In the genomic region with DNA sequence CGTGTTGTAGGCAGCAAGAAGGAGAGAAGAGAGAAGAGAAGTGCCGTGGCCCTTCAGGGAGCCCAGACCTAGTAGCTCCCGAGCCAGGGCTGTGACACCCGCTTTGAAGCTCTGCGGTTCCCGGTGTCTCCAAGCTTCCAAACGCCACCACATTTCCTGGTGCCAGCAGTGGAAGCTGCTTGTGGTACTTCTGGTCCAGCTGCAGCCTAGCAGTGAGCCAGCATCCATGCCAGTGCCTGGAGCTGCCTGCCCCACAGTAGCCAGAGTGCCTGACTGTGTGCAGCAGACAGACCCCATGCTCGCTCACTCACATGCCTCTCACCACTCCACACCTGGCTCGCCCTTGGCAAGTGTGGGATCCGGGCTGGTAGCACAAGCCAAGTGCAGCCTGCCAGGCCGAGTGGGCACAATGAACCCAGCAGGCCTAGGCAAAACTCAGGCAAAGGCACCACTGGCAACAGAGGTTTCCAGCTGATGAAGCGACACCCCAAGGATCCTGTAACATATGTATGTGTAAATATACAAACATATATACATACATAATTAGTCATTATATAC, we compare ENCODE assay signal across 17 cellular contexts.
A peak's percentile ranks its signal among the peaks of the same experiment; 100 is the strongest.
DNase-seq lines count a peak whose midpoint lies in the region; ATAC-seq, FAIRE-seq and TF ChIP-seq lines count a peak whose summit lies in the region.
"Had no signal": no experiment of that assay in that cellular context is flagged by ENCODE, and none has a peak within 500 bp of the region (broad histone marks: within the 10 kb centered on the region; RNA-seq: fewer than 3 reads in every experiment).

No MANE protein-coding gene starts in this region.

- H4K91ac ChIP-seq in neuronal stem cell (ENCODE audit: low read depth, low read length, poor library complexity), result no peak overlapping the region

- no peak overlapping the region for H3K27ac ChIP-seq in GM12878 (ENCODE audit: control insufficient read depth, insufficient read depth)
- no peak overlapping the region for H3K27ac ChIP-seq in endodermal cell (ENCODE audit: low read depth, low read length)
- no peak overlapping the region for H3K27ac ChIP-seq in neuronal stem cell (replicated peaks; ENCODE audit: low read length)
- H3K27ac ChIP-seq in HepG2 (ENCODE audit: extremely low read length, insufficient read depth, low read length), result no peak overlapping the region
- H3K27ac ChIP-seq: A549, BLaER1 had no signal

- no peaks in the 10 kb centered on the region for H3K79me1 ChIP-seq in neuronal stem cell (ENCODE audit: low read depth, low read length)

- no peak for TF ChIP-seq RAD21 in GM12878 (IDR thresholded peaks at IDR 0.05; ENCODE audit: insufficient read depth, low read depth, low read length)
- no peak for TF ChIP-seq RAD21 in HepG2 (CRISPR knock-in tag; IDR thresholded peaks at IDR 0.05)

- H3K4me1 ChIP-seq in GM12878 (ENCODE audit: control insufficient read depth, insufficient read depth, low read length) (no peaks in the 10 kb centered on the region), endodermal cell (ENCODE audit: control insufficient read depth, insufficient read depth, low read length) (no peaks in the 10 kb centered on the region), neuronal stem cell (ENCODE audit: control insufficient read depth in 2 of 2, insufficient read depth in 1 of 2, low read depth in 1 of 2, low read length in 2 of 2) (peaks cover 0 to 2% of the 10 kb centered on the region in 2 donors), HepG2 (ENCODE audit: insufficient read depth, low read length) (no peaks in the 10 kb centered on the region)
- H3K4me1 ChIP-seq: BLaER1 had no signal

- H3K4me2 ChIP-seq in GM12878 (ENCODE audit: control insufficient read depth, insufficient read depth) (no peak overlapping the region), neuronal stem cell (ENCODE audit: insufficient read depth, low read length, poor library complexity, severe bottlenecking) (no peak overlapping the region), HepG2 (ENCODE audit: low read depth, low read length) (no peak overlapping the region)
- H3K4me2 ChIP-seq: A549, BLaER1 had no signal

- no peaks in the 10 kb centered on the region for H3K9me3 ChIP-seq in GM12878 (replicated peaks; ENCODE audit: control insufficient read depth, insufficient read depth, low read length)
- H3K9me3 ChIP-seq in endodermal cell (ENCODE audit: control insufficient read depth, low read length), result no peaks in the 10 kb centered on the region
- H3K9me3 ChIP-seq in neuronal stem cell (replicated peaks in 1 of 2; ENCODE audit: control insufficient read depth in 2 of 2, insufficient read depth in 1 of 2, low read depth in 1 of 2, low read length in 2 of 2), result no peaks in the 10 kb centered on the region
- H3K9me3 ChIP-seq in HepG2 (ENCODE audit: low read length), result no peaks in the 10 kb centered on the region
- H3K9me3 ChIP-seq: A549 had no signal

- H3K14ac ChIP-seq in neuronal stem cell (ENCODE audit: low read length), result peak overlapping the region; percentile 63

- peak; percentile 19; the same call in 1 of the 3 replicates for ATAC-seq in GM12878
- ATAC-seq in HG03097 (IDR thresholded peaks at IDR 0.05; ENCODE audit: low FRiP score, unreplicated experiment), result no peak
- no peak for ATAC-seq in HepG2
- ATAC-seq: A549 had no signal

- peaks cover 3% of the 10 kb centered on the region for H3K36me3 Mint-ChIP-seq in endodermal cell (ENCODE audit: low read depth)
- H3K36me3 Mint-ChIP-seq: CD14-positive monocyte had no signal

- H3K9ac ChIP-seq in GM12878 (ENCODE audit: control insufficient read depth, insufficient read depth, low read length) (no peak overlapping the region), endodermal cell (ENCODE audit: extremely low read depth, low read length, poor library complexity, severe bottlenecking) (no peak overlapping the region), neuronal stem cell (ENCODE audit: low read depth, low read length, poor library complexity) (peak overlapping the region; percentile 67), HepG2 (ENCODE audit: insufficient read depth, low read depth, low read length) (no peak overlapping the region)
- H3K9ac ChIP-seq: BLaER1 had no signal

- WGBS in GM12878 (ENCODE audit: insufficient coverage, insufficient replicate concordance, low lambda C conversion rate, missing lambda C conversion rate), result 67% methylated on average over 12 of the region's 12 CpGs
- 90 to 100% methylated on average over 1 to 11 of the region's 12 CpGs for WGBS in endodermal cell (ENCODE audit: insufficient coverage in 1 of 2, insufficient read length in 1 of 2), 2 experiments
- WGBS in neuronal stem cell (ENCODE audit: extremely low coverage in 2 of 2, insufficient read length in 2 of 2, insufficient replicate concordance in 1 of 2), 2 donors, result no CpG with 5 or more reads among the region's 12 CpGs
- 83% methylated on average over 12 of the region's 12 CpGs for WGBS in HepG2 (ENCODE audit: low lambda C conversion rate)

- H3K23ac ChIP-seq in neuronal stem cell (ENCODE audit: low read depth, low read length, poor library complexity), result peak overlapping the region; percentile 93

- RAD21 ChIA-PET in GM12878 (lab: Charles Lee; ENCODE audit: unreplicated experiment), result no interaction called here

- H3K27me3 ChIP-seq in GM12878 (replicated peaks in 1 of 2; ENCODE audit: control insufficient read depth in 2 of 2, insufficient read depth in 2 of 2, low read length in 1 of 2) (no peaks in the 10 kb centered on the region), endodermal cell (ENCODE audit: control insufficient read depth, insufficient read depth, low read length, poor library complexity, severe bottlenecking) (no peaks in the 10 kb centered on the region), neuronal stem cell (ENCODE audit: control insufficient read depth in 3 of 3, insufficient read depth in 3 of 3, low read depth in 1 of 3, low read length in 3 of 3) (no peaks in the 10 kb centered on the region), HepG2 (ENCODE audit: control insufficient read depth in 1 of 2, insufficient read depth in 2 of 2, low read length in 2 of 2) (no peaks in the 10 kb centered on the region)
- H3K27me3 ChIP-seq: BLaER1 had no signal

- CTCF ChIA-PET in GM12878 (lab: Yijun Ruan, JAX), result no interaction called here
- CTCF ChIA-PET in HepG2 (lab: Yijun Ruan, JAX; ENCODE audit: low intra/inter-chr PET ratio, low total read pairs), result no interaction called here

- no peak overlapping the region for H3K4ac ChIP-seq in neuronal stem cell (ENCODE audit: low read length)

- H3K4me1 Mint-ChIP-seq in endodermal cell, result peaks cover 1% of the 10 kb centered on the region
- H3K4me1 Mint-ChIP-seq: CD14-positive monocyte; CD4-positive, alpha-beta memory T cell had no signal

- no peak overlapping the region for H2AK5ac ChIP-seq in neuronal stem cell (ENCODE audit: low read depth, low read length)

- H4K20me1 ChIP-seq in GM12878 (ENCODE audit: control insufficient read depth, insufficient read depth), result no peaks in the 10 kb centered on the region
- no peaks in the 10 kb centered on the region for H4K20me1 ChIP-seq in HepG2 (ENCODE audit: insufficient read depth, low read length)
- H4K20me1 ChIP-seq: BLaER1 had no signal

- H3K4me3 Mint-ChIP-seq in endodermal cell, result no peak overlapping the region
- H3K4me3 Mint-ChIP-seq: CD14-positive monocyte; CD4-positive, alpha-beta memory T cell had no signal

- no peaks in the 10 kb centered on the region for H3K27me3 Mint-ChIP-seq in endodermal cell (ENCODE audit: insufficient read depth)
- H3K27me3 Mint-ChIP-seq: CD4-positive, alpha-beta memory T cell had no signal

- H2BK5ac ChIP-seq in neuronal stem cell (ENCODE audit: low read length), result no peak overlapping the region

- H2BK15ac ChIP-seq in neuronal stem cell (ENCODE audit: low read length), result no peak overlapping the region

- TF ChIP-seq POLR2A in GM12878 (IDR thresholded peaks at IDR 0.05; ENCODE audit: low read depth, low read length) (no peak), HepG2 (IDR thresholded peaks at IDR 0.05; ENCODE audit: insufficient read depth in 1 of 2, low read depth in 2 of 2, low read length in 2 of 2) (no peak)

- no peaks in the 10 kb centered on the region for H3K9me3 Mint-ChIP-seq in endodermal cell
- H3K9me3 Mint-ChIP-seq: CD4-positive, alpha-beta memory T cell had no signal

- H2BK120ac ChIP-seq in neuronal stem cell (ENCODE audit: low read depth, low read length), result peak overlapping the region; percentile 81

- peak overlapping the region; percentile 41 for H2BK12ac ChIP-seq in neuronal stem cell (ENCODE audit: low read length)

- BruUV-seq in GM12878 (replicated peaks; lab: Mats Ljungman, UMichigan) (no TSS peak), HepG2 (replicated peaks; lab: Mats Ljungman, UMichigan) (no TSS peak)

- H4K8ac ChIP-seq in neuronal stem cell (ENCODE audit: low read depth, low read length), result no peak overlapping the region

- H3K27ac Mint-ChIP-seq in endodermal cell, result peak overlapping the region; percentile 26
- H3K27ac Mint-ChIP-seq: CD14-positive monocyte; CD4-positive, alpha-beta memory T cell had no signal

- no peak overlapping the region for H2AFZ ChIP-seq in GM12878 (ENCODE audit: control insufficient read depth, low read depth, low read length)
- H2AFZ ChIP-seq in neuronal stem cell (ENCODE audit: low read length), result no peak overlapping the region
- H2AFZ ChIP-seq in HepG2 (ENCODE audit: low read length), result no peak overlapping the region

- in situ Hi-C loops in GM12878 (cut with MboI) (no loop called here), HepG2 (cut with HindIII; ENCODE audit: extremely low pct_ligation_motif_present, low pct_unique_long_range_greater_than_20kb) (no loop called here)

- H3K4me3 ChIP-seq in GM12878, result no peak overlapping the region
- no peak overlapping the region for H3K4me3 ChIP-seq in endodermal cell (ENCODE audit: low read length)
- no peak overlapping the region for H3K4me3 ChIP-seq in neuronal stem cell (ENCODE audit: low read length in 2 of 2)
- no peak overlapping the region for H3K4me3 ChIP-seq in HepG2 (replicated peaks in 1 of 3; ENCODE audit: insufficient read depth in 1 of 3, low read depth in 2 of 3, low read length in 3 of 3)
- H3K4me3 ChIP-seq: A549, BLaER1 had no signal

- H3K18ac ChIP-seq in neuronal stem cell (ENCODE audit: low read length), result peak overlapping the region; percentile 77

- intact Hi-C loops in GM12878 (cut with micrococcal nuclease; ENCODE audit: unreplicated experiment), result no loop called here
- intact Hi-C loops in HepG2 (cut with micrococcal nuclease; ENCODE audit: unreplicated experiment), result no loop called here

- TF ChIP-seq EP300 in GM12878 (IDR thresholded peaks at IDR 0.05; ENCODE audit: borderline replicate concordance in 1 of 2, control insufficient read depth in 1 of 2, low read depth in 2 of 2, low read length in 2 of 2) (no peak), HepG2 (IDR thresholded peaks at IDR 0.05; ENCODE audit: low read depth in 2 of 2, low read length in 2 of 2) (no peak), HepG2 (CRISPR knock-in tag; IDR thresholded peaks at IDR 0.05; ENCODE audit: borderline replicate concordance) (no peak)

- POLR2A ChIA-PET in GM12878 (lab: Charles Lee) (no interaction called here), HepG2 (lab: Yijun Ruan, JAX) (no interaction called here)

- H3K79me2 ChIP-seq in GM12878 (ENCODE audit: control insufficient read depth, insufficient read depth, low read length) (no peaks in the 10 kb centered on the region), HepG2 (ENCODE audit: insufficient read depth, low read length) (no peaks in the 10 kb centered on the region)

- SMC1A ChIA-PET in GM12878 (lab: Charles Lee; ENCODE audit: uncharacterized antibody, unreplicated experiment), result no interaction called here

- FAIRE-seq in GM12878 (lab: Jason Lieb, UNC), result no peak
- no peak for FAIRE-seq in D721Med (lab: Jason Lieb, UNC)
- FAIRE-seq in HepG2 (lab: Jason Lieb, UNC), result no peak
- FAIRE-seq: A549, GM12891, GM19239 had no signal

- H3K36me3 ChIP-seq in GM12878 (ENCODE audit: control insufficient read depth in 2 of 2, insufficient read depth in 2 of 2, low read length in 1 of 2) (no peaks in the 10 kb centered on the region), endodermal cell (ENCODE audit: control insufficient read depth, insufficient read depth, low read length) (no peaks in the 10 kb centered on the region), neuronal stem cell (replicated peaks in 1 of 2; ENCODE audit: control insufficient read depth in 2 of 2, insufficient read depth in 2 of 2, low read length in 2 of 2) (no peaks in the 10 kb centered on the region), HepG2 (replicated peaks in 1 of 2; ENCODE audit: control insufficient read depth in 1 of 2, insufficient read depth in 2 of 2, low read length in 2 of 2) (no peaks in the 10 kb centered on the region)

- no peak for DNase-seq in GM12878 (ENCODE audit: low read depth, low spot score)
- DNase-seq in endodermal cell, result no peak
- no peak for DNase-seq in neuronal stem cell (ENCODE audit: low spot score)
- DNase-seq in D721Med (ENCODE audit: insufficient read length, low spot score), result no peak
- no peak for DNase-seq in HepG2 (ENCODE audit: low spot score)
- DNase-seq: AML-193; CD4-positive, alpha-beta memory T cell; DMS53; DND-41; EL; HCEC 1CT had no signal

- TF ChIP-seq CTCF in GM12878 (IDR thresholded peaks at IDR 0.05 in 2 of 3, conservative IDR thresholded peaks at IDR 0.05 in 1 of 3; ENCODE audit: control insufficient read depth in 2 of 3, extremely low read depth in 1 of 3, insufficient read depth in 1 of 3, low read depth in 3 of 3, low read length in 3 of 3) (no peak), endodermal cell (conservative IDR thresholded peaks at IDR 0.05) (no peak), D721Med (IDR thresholded peaks at IDR 0.05; ENCODE audit: insufficient read depth, missing control alignments) (no peak), HepG2 (CRISPR knock-in tag; IDR thresholded peaks at IDR 0.05) (no peak)
